22 cellular contexts compared by ENCODE assay signal in the genomic region with DNA sequence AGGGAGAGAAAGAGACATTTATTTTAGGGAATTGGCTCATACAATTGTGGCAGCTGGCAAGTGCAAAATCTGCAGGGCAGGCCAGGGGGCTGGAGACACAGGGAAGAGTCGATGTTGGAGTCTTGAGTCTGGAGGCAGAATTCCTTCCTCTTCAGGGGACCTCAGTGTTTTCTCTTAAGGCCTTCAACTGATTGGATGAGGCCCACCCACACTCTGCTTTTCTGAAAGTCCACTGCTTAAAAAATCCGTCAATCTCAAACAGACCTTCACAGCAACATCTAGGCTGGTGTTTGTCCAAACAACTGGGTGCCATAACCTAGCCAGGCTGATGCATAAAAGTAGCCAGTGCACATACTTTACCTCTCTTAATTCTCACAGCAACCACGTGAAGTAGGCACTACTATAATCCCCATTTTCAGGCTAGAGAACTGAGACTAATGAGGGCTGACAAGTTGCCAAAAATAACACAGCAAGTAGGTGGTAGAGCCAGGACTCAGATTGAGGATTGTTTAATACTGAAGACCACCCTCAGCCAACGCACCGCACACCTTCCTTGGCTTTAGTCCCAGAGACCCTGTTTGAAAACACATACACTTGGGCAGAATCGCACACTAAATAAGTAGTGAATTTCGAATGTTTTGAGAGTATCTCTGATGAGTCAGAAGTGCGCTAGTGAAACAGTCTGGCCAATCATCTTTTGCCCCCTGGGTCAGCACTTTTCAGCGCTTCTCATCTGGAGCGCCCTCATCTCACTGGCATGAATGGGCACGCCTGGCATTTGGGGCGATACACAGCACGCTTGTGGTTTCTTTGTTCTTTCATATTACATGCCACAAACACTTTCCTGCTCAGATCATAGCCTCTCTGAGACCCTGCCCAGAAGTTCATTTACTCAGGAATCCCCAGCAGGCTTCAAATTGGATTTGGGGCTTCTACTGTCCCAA.
A peak's percentile ranks its signal among the peaks of the same experiment; 100 is the strongest.
DNase-seq lines count a peak whose midpoint lies in the region; ATAC-seq and TF ChIP-seq lines count a peak whose summit lies in the region.
"Had no signal": no experiment of that assay in that cellular context is flagged by ENCODE, and none has a peak within 500 bp of the region (broad histone marks: within the 10 kb centered on the region; RNA-seq: fewer than 3 reads in every experiment).

No MANE protein-coding gene starts in this region.

- H4K8ac ChIP-seq in mesendoderm (ENCODE audit: low read depth, low read length) = no peak overlapping the region

- H3K79me2 ChIP-seq in mesendoderm (ENCODE audit: control insufficient read depth, insufficient read depth, low read length) = no peaks in the 10 kb centered on the region

- peaks cover 3% of the 10 kb centered on the region for H3K9me3 Mint-ChIP-seq in chondrocyte (ENCODE audit: low read depth)
- H3K9me3 Mint-ChIP-seq: GM23338 had no signal

- no peaks in the 10 kb centered on the region for H3K4me1 ChIP-seq in HEK293 (ENCODE audit: control insufficient read depth, insufficient read depth, low read length)
- no peaks in the 10 kb centered on the region for H3K4me1 ChIP-seq in mesendoderm (ENCODE audit: control insufficient read depth, low read depth, low read length)
- no peaks in the 10 kb centered on the region for H3K4me1 ChIP-seq in effector memory CD4-positive, alpha-beta T cell (ENCODE audit: control insufficient read depth, insufficient read depth, low read length, poor library complexity, severe bottlenecking)

- no peak overlapping the region for H2AK5ac ChIP-seq in mesendoderm (ENCODE audit: low read length)

- H3K27ac Mint-ChIP-seq in chondrocyte (ENCODE audit: unreplicated experiment) = peak overlapping the region; percentile 18
- H3K27ac Mint-ChIP-seq: activated T-helper 17 cell treated with anti-CD3 and anti-CD28 coated beads, Interleukin-2, amount 50 U/mL, for 72 hours; B cell; GM23338; naive thymus-derived CD4-positive, alpha-beta T cell had no signal

- no peaks in the 10 kb centered on the region for H3K36me3 Mint-ChIP-seq in chondrocyte (ENCODE audit: low read depth)
- H3K36me3 Mint-ChIP-seq: naive thymus-derived CD4-positive, alpha-beta T cell had no signal

- CTCF ChIA-PET in HEK293 (lab: Yijun Ruan, JAX) = interaction anchor here (1.0 to 2.6 kb wide), 2 partner anchors 11 kb away, joined by 7 to 13 read pairs; no protein-coding TSS in a partner anchor

- no peaks in the 10 kb centered on the region for H3K9me3 ChIP-seq in HEK293 (ENCODE audit: control insufficient read depth, insufficient read depth, low read depth, low read length)
- H3K9me3 ChIP-seq in effector memory CD4-positive, alpha-beta T cell (ENCODE audit: control insufficient read depth, low read length) = no peaks in the 10 kb centered on the region

- H3K23ac ChIP-seq in mesendoderm (ENCODE audit: low read length) = no peak overlapping the region

- no peak overlapping the region for H3K4me3 Mint-ChIP-seq in chondrocyte (ENCODE audit: unreplicated experiment)
- H3K4me3 Mint-ChIP-seq: activated T-helper 17 cell treated with anti-CD3 and anti-CD28 coated beads, Interleukin-2, amount 50 U/mL, for 72 hours; B cell; GM23338; naive thymus-derived CD4-positive, alpha-beta T cell had no signal

- no CpG with 5 or more reads among the region's 13 CpGs for WGBS in mesendoderm (ENCODE audit: extremely low coverage, insufficient coverage, low lambda C conversion rate)

- ATAC-seq in HG03571 (IDR thresholded peaks at IDR 0.05; ENCODE audit: unreplicated experiment) = no peak
- no peak for ATAC-seq in GM19397 (IDR thresholded peaks at IDR 0.05; ENCODE audit: unreplicated experiment)
- ATAC-seq: activated T-helper 17 cell treated with anti-CD3 and anti-CD28 coated beads, Interleukin-2, amount 50 U/mL, for 72 hours; GM23338; left ventricle myocardium superior; naive thymus-derived CD4-positive, alpha-beta T cell had no signal

- no peaks in the 10 kb centered on the region for H3K36me3 ChIP-seq in HEK293 (ENCODE audit: control insufficient read depth in 2 of 2, insufficient read depth in 1 of 2, low read length in 2 of 2)
- no peaks in the 10 kb centered on the region for H3K36me3 ChIP-seq in mesendoderm (ENCODE audit: control insufficient read depth, insufficient read depth, low read length)
- no peaks in the 10 kb centered on the region for H3K36me3 ChIP-seq in effector memory CD4-positive, alpha-beta T cell (ENCODE audit: control insufficient read depth, insufficient read depth, low read length)

- no peaks in the 10 kb centered on the region for H3K27me3 ChIP-seq in mesendoderm (ENCODE audit: insufficient read depth, low read length, poor library complexity)
- H3K27me3 ChIP-seq in effector memory CD4-positive, alpha-beta T cell (replicated peaks; ENCODE audit: control insufficient read depth, insufficient read depth, low read length, poor library complexity, severe bottlenecking) = no peaks in the 10 kb centered on the region

- H3K4me3 ChIP-seq in HEK293 (ENCODE audit: low read depth, low read length) = no peak overlapping the region
- no peak overlapping the region for H3K4me3 ChIP-seq in retinal pigment epithelial cell (ENCODE audit: low read length)
- H3K4me3 ChIP-seq in mesendoderm (ENCODE audit: low read length) = no peak overlapping the region
- no peak overlapping the region for H3K4me3 ChIP-seq in effector memory CD4-positive, alpha-beta T cell (ENCODE audit: insufficient read depth, low read depth, low read length, poor library complexity, severe bottlenecking)
- H3K4me3 ChIP-seq: GM23338 had no signal

- H3K27ac ChIP-seq in HEK293 (ENCODE audit: extremely low read depth, low read depth, low read length) = no peak overlapping the region
- no peak overlapping the region for H3K27ac ChIP-seq in mesendoderm (ENCODE audit: low read depth, low read length)
- H3K27ac ChIP-seq in effector memory CD4-positive, alpha-beta T cell (ENCODE audit: insufficient read depth, low read length, poor library complexity, severe bottlenecking) = no peak overlapping the region
- H3K27ac ChIP-seq: HL-60 had no signal

- H2BK120ac ChIP-seq in mesendoderm (ENCODE audit: low read depth, low read length) = no peak overlapping the region

- H3K9ac ChIP-seq in mesendoderm (ENCODE audit: low read length) = no peak overlapping the region

- POLR2A ChIA-PET in HEK293 (lab: Yijun Ruan, JAX) = no interaction called here

- no peak overlapping the region for H2BK15ac ChIP-seq in mesendoderm (replicated peaks; ENCODE audit: low read depth)

- DNase-seq in NCI-H345 treated with DMSO at 0.1 percent for 48 hours (lab: John Stamatoyannopoulos, UW; ENCODE audit: unreplicated experiment) = peak; percentile 56
- DNase-seq in chondrocyte (ENCODE audit: low spot score) = no peak
- peak; percentile 62 for DNase-seq in retinal pigment epithelial cell (ENCODE audit: low read depth)
- no peak for DNase-seq in mesendoderm
- DNase-seq in effector memory CD4-positive, alpha-beta T cell = no peak
- DNase-seq: Calu3; GF-D8; Kasumi-1; left ventricle myocardium superior; naive thymus-derived CD4-positive, alpha-beta T cell; NCI-H1436 treated with DMSO at 0.1 percent for 48 hours; NCI-H446 treated with DMSO at 0.1 percent for 48 hours; posterior cingulate gyrus; SHP77; small intestine had no signal

- no peak overlapping the region for H3K4ac ChIP-seq in mesendoderm (ENCODE audit: low read depth, low read length)

- no peak overlapping the region for H4K5ac ChIP-seq in mesendoderm (ENCODE audit: low read length)

- no peaks in the 10 kb centered on the region for H3K79me1 ChIP-seq in mesendoderm (ENCODE audit: low read length)

- H3K18ac ChIP-seq in mesendoderm (ENCODE audit: low read length) = no peak overlapping the region

- H3K56ac ChIP-seq in mesendoderm (ENCODE audit: low read length) = no peak overlapping the region

- no peak overlapping the region for H2BK5ac ChIP-seq in mesendoderm (ENCODE audit: low read length)

- TF ChIP-seq CTCF in HEK293 (tag by site-specific recombination; IDR thresholded peaks at IDR 0.05) (no peak), chondrocyte (IDR thresholded peaks at IDR 0.05) (no peak), retinal pigment epithelial cell (conservative IDR thresholded peaks at IDR 0.05; ENCODE audit: low read depth, low read length) (no peak)

- H3K4me1 Mint-ChIP-seq in chondrocyte (ENCODE audit: low read depth) = peaks cover 45% of the 10 kb centered on the region
- H3K4me1 Mint-ChIP-seq: activated T-helper 17 cell treated with anti-CD3 and anti-CD28 coated beads, Interleukin-2, amount 50 U/mL, for 72 hours; B cell had no signal

- no peak overlapping the region for H3K4me2 ChIP-seq in mesendoderm (ENCODE audit: low read length)
- H3K4me2 ChIP-seq: GM23338 had no signal

- no peaks in the 10 kb centered on the region for H3K27me3 Mint-ChIP-seq in chondrocyte (ENCODE audit: low read depth)
- H3K27me3 Mint-ChIP-seq: activated T-helper 17 cell treated with anti-CD3 and anti-CD28 coated beads, Interleukin-2, amount 50 U/mL, for 72 hours; B cell; naive thymus-derived CD4-positive, alpha-beta T cell had no signal

TF ChIP-seq in HEK293, 187 proteins besides CTCF, POLR2A, EP300 and RAD21:
- TF ChIP-seq ZNF221 (tag by site-specific recombination; IDR thresholded peaks at IDR 0.05; ENCODE audit: borderline replicate concordance) = no peak
- no peak for TF ChIP-seq ZNF433 (tag by site-specific recombination; IDR thresholded peaks at IDR 0.05; ENCODE audit: low read depth)
- TF ChIP-seq ZNF837 (tag by site-specific recombination; IDR thresholded peaks at IDR 0.05) = no peak
- TF ChIP-seq ZNF175 (tag by site-specific recombination; IDR thresholded peaks at IDR 0.05) = no peak
- no peak for TF ChIP-seq ZBTB21 (tag by site-specific recombination; IDR thresholded peaks at IDR 0.05)
- peak; percentile 93 for TF ChIP-seq ZNF10 (tag by site-specific recombination; IDR thresholded peaks at IDR 0.05)
TF ChIP-seq in HEK293: peak in this region for 1.

Comparison
In these comparisons a context has a peak if more than half of its experiments do, and no peak if none do; other contexts are left out.
1. DNase-seq: peak in NCI-H345 treated with DMSO at 0.1 percent for 48 hours (single experiment) and retinal pigment epithelial cell (single experiment); none in chondrocyte (single experiment), mesendoderm (single experiment) and effector memory CD4-positive, alpha-beta T cell (0 of 3).